ENCODE assay signal across 10 cellular contexts in genomic region chr1:107776898-107777663, GRCh38.
DNase-seq lines count a peak whose midpoint lies in the region; ATAC-seq, FAIRE-seq and TF ChIP-seq lines count a peak whose summit lies in the region.
"Had no signal": no experiment of that assay in that cellular context is flagged by ENCODE, and none has a peak within 500 bp of the region (broad histone marks: within the 10 kb centered on the region; RNA-seq: fewer than 3 reads in every experiment).

No MANE protein-coding gene starts in this region.

- H3K4me1 ChIP-seq in OCI-LY3 (ENCODE audit: low read length) (peaks cover 32% of the 10 kb centered on the region), BE2C (no peaks in the 10 kb centered on the region)

- H3K27ac Mint-ChIP-seq in activated T-helper 17 cell treated with anti-CD3 and anti-CD28 coated beads, Interleukin-2, amount 50 U/mL, for 72 hours = no peak overlapping the region

- peak overlapping the region; percentile 98 for H3K27ac ChIP-seq in OCI-LY3 (ENCODE audit: low read length)
- H3K27ac ChIP-seq: cardiac muscle cell had no signal

- peaks cover 4% of the 10 kb centered on the region for H3K36me3 Mint-ChIP-seq in activated T-helper 17 cell treated with anti-CD3 and anti-CD28 coated beads, Interleukin-2, amount 50 U/mL, for 72 hours (ENCODE audit: low read depth)

- H3K9me3 Mint-ChIP-seq in activated T-helper 17 cell treated with anti-CD3 and anti-CD28 coated beads, Interleukin-2, amount 50 U/mL, for 72 hours = no peaks in the 10 kb centered on the region

- H4K20me1 ChIP-seq in OCI-LY3 (ENCODE audit: insufficient read depth, low read length) = no peaks in the 10 kb centered on the region

- TF ChIP-seq CTCF in OCI-LY3 (IDR thresholded peaks at IDR 0.05; ENCODE audit: low read depth, low read length) (no peak), BE2C (IDR thresholded peaks at IDR 0.05; ENCODE audit: low read depth, low read length) (no peak)

- ATAC-seq in GM19463 (IDR thresholded peaks at IDR 0.05; ENCODE audit: unreplicated experiment) (peak; percentile 91), HG03108 (IDR thresholded peaks at IDR 0.05; ENCODE audit: unreplicated experiment) (peak; percentile 93), SK-N-SH treated with all-trans-retinoic acid at 6 μM for 48 hours (no peak)
- no peak for ATAC-seq in activated T-helper 17 cell treated with anti-CD3 and anti-CD28 coated beads, Interleukin-2, amount 50 U/mL, for 72 hours (replicated peaks)

- H3K79me2 ChIP-seq in OCI-LY3 (ENCODE audit: low read length) = no peaks in the 10 kb centered on the region

- H3K9me3 ChIP-seq in OCI-LY3 (ENCODE audit: insufficient read depth, low read length) = no peaks in the 10 kb centered on the region
- no peaks in the 10 kb centered on the region for H3K9me3 ChIP-seq in BE2C

- FAIRE-seq in GM12892 (lab: Jason Lieb, UNC) = peak; percentile 80
- FAIRE-seq: islet of Langerhans had no signal

- no peak overlapping the region for H3K4me3 Mint-ChIP-seq in activated T-helper 17 cell treated with anti-CD3 and anti-CD28 coated beads, Interleukin-2, amount 50 U/mL, for 72 hours

- peak overlapping the region; percentile 68 for H3K9ac ChIP-seq in OCI-LY3 (ENCODE audit: low read length)

- no peaks in the 10 kb centered on the region for H3K36me3 ChIP-seq in OCI-LY3 (replicated peaks; ENCODE audit: low read depth, low read length)
- H3K36me3 ChIP-seq in BE2C = no peaks in the 10 kb centered on the region
- H3K36me3 ChIP-seq: cardiac muscle cell had no signal

- DNase-seq in GM12892 (ENCODE audit: insufficient read length) = no peak
- no peak for DNase-seq in activated CD4-positive, alpha-beta T cell treated with anti-CD3 and anti-CD28 coated beads for 1 hour
- no peak for DNase-seq in BE2C

- H3K27me3 ChIP-seq in OCI-LY3 (ENCODE audit: low read depth, low read length) (no peaks in the 10 kb centered on the region), BE2C (peaks cover 21% of the 10 kb centered on the region)
- H3K27me3 ChIP-seq: cardiac muscle cell had no signal

- no peaks in the 10 kb centered on the region for H3K4me1 Mint-ChIP-seq in activated T-helper 17 cell treated with anti-CD3 and anti-CD28 coated beads, Interleukin-2, amount 50 U/mL, for 72 hours

- H2AFZ ChIP-seq in OCI-LY3 (ENCODE audit: low read depth, low read length) = no peak overlapping the region

- no peaks in the 10 kb centered on the region for H3K27me3 Mint-ChIP-seq in activated T-helper 17 cell treated with anti-CD3 and anti-CD28 coated beads, Interleukin-2, amount 50 U/mL, for 72 hours

- H3K4me3 ChIP-seq in OCI-LY3 (ENCODE audit: low read length) (peak overlapping the region; percentile 69), BE2C (ENCODE audit: low read depth, low read length) (no peak overlapping the region)
- H3K4me3 ChIP-seq: cardiac muscle cell had no signal

- peak overlapping the region; percentile 93 for H3K4me2 ChIP-seq in OCI-LY3 (ENCODE audit: low read length)

- TF ChIP-seq POLR2A in GM12892 (IDR thresholded peaks at IDR 0.05; ENCODE audit: low read depth, low read length) = no peak

TF ChIP-seq in SK-N-SH treated with all-trans-retinoic acid at 6 μM for 48 hours, 23 proteins besides CTCF, POLR2A, EP300 and RAD21:
- TF ChIP-seq, protein P1, sequence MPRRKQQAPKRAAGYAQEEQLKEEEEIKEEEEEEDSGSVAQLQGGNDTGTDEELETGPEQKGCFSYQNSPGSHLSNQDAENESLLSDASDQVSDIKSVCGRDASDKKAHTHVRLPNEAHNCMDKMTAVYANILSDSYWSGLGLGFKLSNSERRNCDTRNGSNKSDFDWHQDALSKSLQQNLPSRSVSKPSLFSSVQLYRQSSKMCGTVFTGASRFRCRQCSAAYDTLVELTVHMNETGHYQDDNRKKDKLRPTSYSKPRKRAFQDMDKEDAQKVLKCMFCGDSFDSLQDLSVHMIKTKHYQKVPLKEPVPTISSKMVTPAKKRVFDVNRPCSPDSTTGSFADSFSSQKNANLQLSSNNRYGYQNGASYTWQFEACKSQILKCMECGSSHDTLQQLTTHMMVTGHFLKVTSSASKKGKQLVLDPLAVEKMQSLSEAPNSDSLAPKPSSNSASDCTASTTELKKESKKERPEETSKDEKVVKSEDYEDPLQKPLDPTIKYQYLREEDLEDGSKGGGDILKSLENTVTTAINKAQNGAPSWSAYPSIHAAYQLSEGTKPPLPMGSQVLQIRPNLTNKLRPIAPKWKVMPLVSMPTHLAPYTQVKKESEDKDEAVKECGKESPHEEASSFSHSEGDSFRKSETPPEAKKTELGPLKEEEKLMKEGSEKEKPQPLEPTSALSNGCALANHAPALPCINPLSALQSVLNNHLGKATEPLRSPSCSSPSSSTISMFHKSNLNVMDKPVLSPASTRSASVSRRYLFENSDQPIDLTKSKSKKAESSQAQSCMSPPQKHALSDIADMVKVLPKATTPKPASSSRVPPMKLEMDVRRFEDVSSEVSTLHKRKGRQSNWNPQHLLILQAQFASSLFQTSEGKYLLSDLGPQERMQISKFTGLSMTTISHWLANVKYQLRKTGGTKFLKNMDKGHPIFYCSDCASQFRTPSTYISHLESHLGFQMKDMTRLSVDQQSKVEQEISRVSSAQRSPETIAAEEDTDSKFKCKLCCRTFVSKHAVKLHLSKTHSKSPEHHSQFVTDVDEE (CRISPR knock-in tag; IDR thresholded peaks at IDR 0.05) = no peak
- TF ChIP-seq BACH2 (CRISPR knock-in tag; IDR thresholded peaks at IDR 0.05; ENCODE audit: borderline replicate concordance) (no peak), ESRRG (CRISPR knock-in tag; IDR thresholded peaks at IDR 0.05) (no peak), TCF4 (CRISPR knock-in tag; IDR thresholded peaks at IDR 0.05; ENCODE audit: borderline replicate concordance) (no peak), ZC3H10 (CRISPR knock-in tag; IDR thresholded peaks at IDR 0.05) (no peak), ZNF70 (CRISPR knock-in tag; IDR thresholded peaks at IDR 0.05) (no peak), PPARA (CRISPR knock-in tag; IDR thresholded peaks at IDR 0.05; ENCODE audit: borderline replicate concordance) (no peak), ZNF565 (CRISPR knock-in tag; conservative IDR thresholded peaks at IDR 0.05; ENCODE audit: low read depth) (no peak), ZNF8 (CRISPR knock-in tag; IDR thresholded peaks at IDR 0.05) (no peak), RARB (CRISPR knock-in tag; IDR thresholded peaks at IDR 0.05) (no peak)
- TF ChIP-seq, protein P2, sequence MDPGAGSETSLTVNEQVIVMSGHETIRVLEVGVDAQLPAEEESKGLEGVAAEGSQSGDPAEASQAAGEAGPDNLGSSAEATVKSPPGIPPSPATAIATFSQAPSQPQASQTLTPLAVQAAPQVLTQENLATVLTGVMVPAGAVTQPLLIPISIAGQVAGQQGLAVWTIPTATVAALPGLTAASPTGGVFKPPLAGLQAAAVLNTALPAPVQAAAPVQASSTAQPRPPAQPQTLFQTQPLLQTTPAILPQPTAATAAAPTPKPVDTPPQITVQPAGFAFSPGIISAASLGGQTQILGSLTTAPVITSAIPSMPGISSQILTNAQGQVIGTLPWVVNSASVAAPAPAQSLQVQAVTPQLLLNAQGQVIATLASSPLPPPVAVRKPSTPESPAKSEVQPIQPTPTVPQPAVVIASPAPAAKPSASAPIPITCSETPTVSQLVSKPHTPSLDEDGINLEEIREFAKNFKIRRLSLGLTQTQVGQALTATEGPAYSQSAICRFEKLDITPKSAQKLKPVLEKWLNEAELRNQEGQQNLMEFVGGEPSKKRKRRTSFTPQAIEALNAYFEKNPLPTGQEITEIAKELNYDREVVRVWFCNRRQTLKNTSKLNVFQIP (CRISPR knock-in tag; IDR thresholded peaks at IDR 0.05; ENCODE audit: borderline replicate concordance, low read depth) = no peak
- TF ChIP-seq, protein P3, sequence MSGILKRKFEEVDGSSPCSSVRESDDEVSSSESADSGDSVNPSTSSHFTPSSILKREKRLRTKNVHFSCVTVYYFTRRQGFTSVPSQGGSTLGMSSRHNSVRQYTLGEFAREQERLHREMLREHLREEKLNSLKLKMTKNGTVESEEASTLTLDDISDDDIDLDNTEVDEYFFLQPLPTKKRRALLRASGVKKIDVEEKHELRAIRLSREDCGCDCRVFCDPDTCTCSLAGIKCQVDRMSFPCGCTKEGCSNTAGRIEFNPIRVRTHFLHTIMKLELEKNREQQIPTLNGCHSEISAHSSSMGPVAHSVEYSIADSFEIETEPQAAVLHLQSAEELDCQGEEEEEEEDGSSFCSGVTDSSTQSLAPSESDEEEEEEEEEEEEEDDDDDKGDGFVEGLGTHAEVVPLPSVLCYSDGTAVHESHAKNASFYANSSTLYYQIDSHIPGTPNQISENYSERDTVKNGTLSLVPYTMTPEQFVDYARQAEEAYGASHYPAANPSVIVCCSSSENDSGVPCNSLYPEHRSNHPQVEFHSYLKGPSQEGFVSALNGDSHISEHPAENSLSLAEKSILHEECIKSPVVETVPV (CRISPR knock-in tag; IDR thresholded peaks at IDR 0.05) = no peak
- TF ChIP-seq, protein P4, sequence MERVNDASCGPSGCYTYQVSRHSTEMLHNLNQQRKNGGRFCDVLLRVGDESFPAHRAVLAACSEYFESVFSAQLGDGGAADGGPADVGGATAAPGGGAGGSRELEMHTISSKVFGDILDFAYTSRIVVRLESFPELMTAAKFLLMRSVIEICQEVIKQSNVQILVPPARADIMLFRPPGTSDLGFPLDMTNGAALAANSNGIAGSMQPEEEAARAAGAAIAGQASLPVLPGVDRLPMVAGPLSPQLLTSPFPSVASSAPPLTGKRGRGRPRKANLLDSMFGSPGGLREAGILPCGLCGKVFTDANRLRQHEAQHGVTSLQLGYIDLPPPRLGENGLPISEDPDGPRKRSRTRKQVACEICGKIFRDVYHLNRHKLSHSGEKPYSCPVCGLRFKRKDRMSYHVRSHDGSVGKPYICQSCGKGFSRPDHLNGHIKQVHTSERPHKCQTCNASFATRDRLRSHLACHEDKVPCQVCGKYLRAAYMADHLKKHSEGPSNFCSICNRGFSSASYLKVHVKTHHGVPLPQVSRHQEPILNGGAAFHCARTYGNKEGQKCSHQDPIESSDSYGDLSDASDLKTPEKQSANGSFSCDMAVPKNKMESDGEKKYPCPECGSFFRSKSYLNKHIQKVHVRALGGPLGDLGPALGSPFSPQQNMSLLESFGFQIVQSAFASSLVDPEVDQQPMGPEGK (CRISPR knock-in tag; IDR thresholded peaks at IDR 0.05; ENCODE audit: borderline replicate concordance) = no peak
TF ChIP-seq in SK-N-SH treated with all-trans-retinoic acid at 6 μM for 48 hours: peak in this region for 0.

Comparison
In these comparisons a context has a peak if more than half of its experiments do, and no peak if none do; other contexts are left out.
1. ATAC-seq: peak in GM19463 (single experiment) and HG03108 (single experiment); none in SK-N-SH treated with all-trans-retinoic acid at 6 μM for 48 hours (single experiment) and activated T-helper 17 cell treated with anti-CD3 and anti-CD28 coated beads, Interleukin-2, amount 50 U/mL, for 72 hours (single experiment).